ENCODE assay signal across 26 cellular contexts in the genomic region with DNA sequence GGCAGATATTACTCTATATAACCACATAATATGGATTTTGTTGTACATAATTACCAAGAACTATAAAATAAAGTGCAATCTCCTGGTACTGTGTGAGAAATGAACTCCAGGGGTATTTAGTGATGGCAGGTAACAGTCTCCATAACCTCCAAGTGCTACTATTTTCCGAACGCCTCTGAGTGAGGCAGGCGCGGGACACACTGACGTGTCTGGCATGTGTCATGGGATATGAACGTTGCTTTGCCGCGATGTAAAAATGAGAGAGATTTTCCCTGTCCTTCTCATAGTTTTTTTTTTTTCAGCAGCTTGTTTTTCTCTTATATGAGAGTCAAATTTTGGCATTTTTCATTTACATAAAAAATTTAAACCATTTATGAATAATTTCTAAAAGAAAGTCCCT. TPM values are rescaled to one million over a fixed set of nuclear protein-coding genes. Genes with fewer than 3 reads are reported as not detected.
"Had no signal": no experiment of that assay in that cellular context is flagged by ENCODE, and none has a peak within 500 bp of the region (broad histone marks: within the 10 kb centered on the region; RNA-seq: fewer than 3 reads in every experiment).

No MANE protein-coding gene starts in this region.

- H3K36me3 ChIP-seq: cardiac muscle cell, esophagus squamous epithelium, gastroesophageal sphincter, heart right ventricle, neutrophil, upper lobe of right lung, WERI-Rb-1 had no signal

- H3K27ac ChIP-seq: cardiac muscle cell, esophagus squamous epithelium, gastroesophageal sphincter, heart right ventricle, neutrophil, parathyroid adenoma, upper lobe of right lung, WERI-Rb-1 had no signal

- H3K9me3 ChIP-seq: esophagus squamous epithelium, gastroesophageal sphincter, heart right ventricle, neutrophil, upper lobe of right lung had no signal

- ATAC-seq: activated CD8-positive, alpha-beta memory T cell treated with anti-CD3 and anti-CD28 coated beads, Interleukin-2, amount 10 ng/mL, durations not matched to agents 7 days and 5 days; activated CD8-positive, alpha-beta T cell treated with anti-CD3 and anti-CD28 coated beads for 36 hours; gastroesophageal sphincter; heart right ventricle; left cardiac atrium; natural killer cell treated with Interleukin-12 subunit alpha and Interleukin-12 subunit beta and Interleukin-15 and Interleukin-18, amount 100 ng/mL, for 72 hours; right cardiac atrium; stimulated activated naive CD8-positive, alpha-beta T cell treated with anti-CD3 and anti-CD28 coated beads, Interleukin-15, Interleukin-2, amounts not matched to agents 100 U/mL and 50 U/mL, for 24 hours; upper lobe of right lung had no signal

- H3K4me3 ChIP-seq: cardiac muscle cell, esophagus squamous epithelium, gastroesophageal sphincter, heart right ventricle, upper lobe of right lung had no signal

- DNase-seq: activated CD4-positive, alpha-beta T cell treated with anti-CD3 and anti-CD28 coated beads, Interleukin-2, amount 10 ng/mL, durations not matched to agents 7 days and 5 days; activated CD4-positive, CD25-positive, alpha-beta regulatory T cell treated with anti-CD3 and anti-CD28 coated beads, Interleukin-2, amount 50 U/mL, for 72 hours; activated CD8-positive, alpha-beta memory T cell treated with anti-CD3 and anti-CD28 coated beads, Interleukin-2, amount 10 ng/mL, durations not matched to agents 7 days and 5 days; activated CD8-positive, alpha-beta T cell treated with anti-CD3 and anti-CD28 coated beads for 36 hours; activated effector memory CD4-positive, alpha-beta T cell treated with anti-CD3 and anti-CD28 coated beads, Interleukin-2, amount 50 U/mL, for 16 hours; activated naive CD4-positive, alpha-beta T cell treated with anti-CD3 and anti-CD28 coated beads, Interleukin-2, amount 10 ng/mL, durations not matched to agents 7 days and 5 days; activated T-cell treated with anti-CD3 and anti-CD28 coated beads for 4 hours; amygdala; cortex of kidney; endodermal cell; esophagus squamous epithelium; heart right ventricle; islet precursor cell; left cardiac atrium; midbrain; right cardiac atrium; stimulated activated CD4-positive, alpha-beta T cell treated with anti-CD3 and anti-CD28 coated beads, Interleukin-4, amount 100 ng/mL, for 4 hours; stimulated activated naive CD8-positive, alpha-beta T cell treated with anti-CD3 and anti-CD28 coated beads, Interleukin-15, Interleukin-2, amounts not matched to agents 100 U/mL and 50 U/mL, for 24 hours; upper lobe of right lung; WERI-Rb-1 had no signal

- H3K9ac ChIP-seq: parathyroid adenoma had no signal

RNA-seq across cellular contexts. Expression of gene ADARB2, which starts 3.6 kb away (rescaled TPM):
- total RNA-seq: activated CD8-positive, alpha-beta memory T cell treated with anti-CD3 and anti-CD28 coated beads, Interleukin-2, amount 10 ng/mL, durations not matched to agents 7 days and 5 days; natural killer cell treated with Interleukin-12 subunit alpha and Interleukin-12 subunit beta and Interleukin-15 and Interleukin-18, amount 100 ng/mL, for 72 hours; pulmonary artery endothelial cell had no signal
